In genomic region chr14:100890044-100890443, GRCh38 we compare ENCODE assay signal across 22 cellular contexts. TPM values are rescaled to one million over a fixed set of nuclear protein-coding genes. Genes with fewer than 3 reads are reported as not detected.
DNase-seq lines count a peak whose midpoint lies in the region; ATAC-seq and TF ChIP-seq lines count a peak whose summit lies in the region.
"Had no signal": no experiment of that assay in that cellular context is flagged by ENCODE, and none has a peak within 500 bp of the region (broad histone marks: within the 10 kb centered on the region; RNA-seq: fewer than 3 reads in every experiment).

No MANE protein-coding gene starts in this region.

- no peaks in the 10 kb centered on the region for H3K9me3 Mint-ChIP-seq in chondrocyte (ENCODE audit: low read depth)
- H3K9me3 Mint-ChIP-seq in glutamatergic neuron (ENCODE audit: unreplicated experiment): no peaks in the 10 kb centered on the region
- H3K9me3 Mint-ChIP-seq: HFFc6 had no signal

- no peak overlapping the region for H3K4me3 Mint-ChIP-seq in chondrocyte (ENCODE audit: unreplicated experiment)
- no peak overlapping the region for H3K4me3 Mint-ChIP-seq in glutamatergic neuron (ENCODE audit: unreplicated experiment)
- H3K4me3 Mint-ChIP-seq: HFFc6 had no signal

- TF ChIP-seq CTCF in heart right ventricle (IDR thresholded peaks at IDR 0.05): no peak
- TF ChIP-seq CTCF in chondrocyte (IDR thresholded peaks at IDR 0.05): no peak
- no peak for TF ChIP-seq CTCF in glutamatergic neuron (IDR thresholded peaks at IDR 0.05; ENCODE audit: partially characterized antibody, unreplicated experiment)

- peaks cover 0 to 2% (median 0%) of the 10 kb centered on the region in 9 donors for H3K4me1 ChIP-seq in heart right ventricle
- H3K4me1 ChIP-seq in HAP-1: peaks cover 5% of the 10 kb centered on the region

- ATAC-seq in Right ventricle myocardium inferior: no peak
- ATAC-seq in heart right ventricle: no peak
- no peak for ATAC-seq in sciatic nerve
- ATAC-seq: K562 had no signal

- H3K36me3 Mint-ChIP-seq in chondrocyte (ENCODE audit: low read depth) (no peaks in the 10 kb centered on the region), glutamatergic neuron (ENCODE audit: unreplicated experiment) (peaks cover 5% of the 10 kb centered on the region)

- DNase-seq in Right ventricle myocardium inferior (ENCODE audit: missing footprints): peak; percentile 46
- DNase-seq in heart right ventricle: no peak
- DNase-seq in chondrocyte (ENCODE audit: low spot score): peak; percentile 67
- peak; percentile 54 for DNase-seq in sciatic nerve (ENCODE audit: low spot score)
- no peak for DNase-seq in HAP-1 (ENCODE audit: low spot score in 2 of 2)
- no peak for DNase-seq in effector CD8-positive, alpha-beta T cell (lab: John Stamatoyannopoulos, UW)
- DNase-seq in glutamatergic neuron: no peak
- DNase-seq: DMS53, GDM1, HFFc6, MG63, NCI-H1048, NCI-H1417 treated with DMSO at 0.1 percent for 48 hours, NCI-H187, NCI-H446, NCI-H526 had no signal

- in situ Hi-C loops in HAP-1 (cut with MboI; ENCODE audit: low sequenced_read_pairs): no loop called here

- H3K27me3 ChIP-seq in heart right ventricle (peaks cover 0 to 42% (median 17%) of the 10 kb centered on the region in 7 donors), HAP-1 (ENCODE audit: low read depth) (no peaks in the 10 kb centered on the region)
- H3K27me3 ChIP-seq: MG63 had no signal

- H3K27ac ChIP-seq in heart right ventricle: no peak overlapping the region
- H3K27ac ChIP-seq: C4-2B had no signal

- intact Hi-C loops in Right ventricle myocardium inferior (cut with DNase I) (no loop called here), heart right ventricle (cut with DNase I) (no loop called here), sciatic nerve (cut with DNase I) (no loop called here)

- WGBS in heart right ventricle, 2 donors: 79 to 80% methylated on average over 6 of the region's 6 CpGs

- H3K27ac Mint-ChIP-seq in chondrocyte (ENCODE audit: unreplicated experiment) (no peak overlapping the region), glutamatergic neuron (ENCODE audit: unreplicated experiment) (no peak overlapping the region)
- H3K27ac Mint-ChIP-seq: HFFc6 had no signal

- H3K27me3 Mint-ChIP-seq in chondrocyte (ENCODE audit: low read depth) (peaks cover 7% of the 10 kb centered on the region), glutamatergic neuron (ENCODE audit: unreplicated experiment) (no peaks in the 10 kb centered on the region)

- H3K9me3 ChIP-seq in heart right ventricle (no peaks in the 10 kb centered on the region), HAP-1 (no peaks in the 10 kb centered on the region)
- H3K9me3 ChIP-seq: MG63 had no signal

- H3K4me3 ChIP-seq in heart right ventricle (no peak overlapping the region), HAP-1 (no peak overlapping the region)
- H3K4me3 ChIP-seq: K562, MG63 had no signal

- H3K36me3 ChIP-seq in heart right ventricle (no peaks in the 10 kb centered on the region), HAP-1 (replicated peaks) (no peaks in the 10 kb centered on the region)
- H3K36me3 ChIP-seq: MG63 had no signal

- H3K4me1 Mint-ChIP-seq in chondrocyte (ENCODE audit: low read depth): peaks cover 11% of the 10 kb centered on the region
- peaks cover 4% of the 10 kb centered on the region for H3K4me1 Mint-ChIP-seq in glutamatergic neuron (ENCODE audit: low read depth, unreplicated experiment)

RNA-seq across cellular contexts. Expression of gene RTL1, which starts 13.5 kb away (rescaled TPM):
- total RNA-seq in Right ventricle myocardium inferior: not detected
- not detected for total RNA-seq in heart right ventricle
- not detected for polyA plus RNA-seq in heart right ventricle
- total RNA-seq in chondrocyte: 0.02 TPM in 1 of 3 replicates, not detected in the others
- total RNA-seq in sciatic nerve: not detected
- total RNA-seq in glutamatergic neuron (ENCODE audit: unreplicated experiment): not detected
- total RNA-seq: HFFc6, K562, LHCN-M2, OCI-LY7, Right ventricle myocardium superior, SK-MEL-5 had no signal
- polyA plus RNA-seq: K562 had no signal

Comparison
In these comparisons a context has a peak if more than half of its experiments do, and no peak if none do; other contexts are left out.
1. DNase-seq: peak in Right ventricle myocardium inferior (single experiment), chondrocyte (single experiment) and sciatic nerve (single experiment); none in heart right ventricle (0 of 2), HAP-1 (0 of 2), effector CD8-positive, alpha-beta T cell (single experiment) and glutamatergic neuron (single experiment).